In genomic region chr1:72623299-72623708, GRCh38 we compare ENCODE assay signal across 8 cellular contexts.
DNase-seq lines count a peak whose midpoint lies in the region; ATAC-seq, FAIRE-seq and TF ChIP-seq lines count a peak whose summit lies in the region.

No MANE protein-coding gene starts in this region.

- TF ChIP-seq CTCF in Panc1 (IDR thresholded peaks at IDR 0.05) (peak; percentile 60), endothelial cell of umbilical vein (IDR thresholded peaks at IDR 0.05; ENCODE audit: extremely low read depth in 1 of 2, insufficient read depth in 1 of 2, low read depth in 1 of 2, low read length in 2 of 2) (peak; percentile 25 to 56)

- no peak overlapping the region for H3K9ac ChIP-seq in endothelial cell of umbilical vein (replicated peaks; ENCODE audit: extremely low read depth, insufficient read depth, low read length)

- H2AFZ ChIP-seq in endothelial cell of umbilical vein (ENCODE audit: low read depth, low read length) = peak overlapping the region; percentile 87

- no peaks in the 10 kb centered on the region for H3K27me3 ChIP-seq in Panc1 (ENCODE audit: control insufficient read depth, insufficient read depth, low read length)
- H3K27me3 ChIP-seq in endothelial cell of umbilical vein (ENCODE audit: control insufficient read depth in 2 of 2, insufficient read depth in 2 of 2, low read length in 2 of 2) = no peaks in the 10 kb centered on the region

- H3K27ac ChIP-seq in Panc1 (ENCODE audit: low read length) = no peak overlapping the region
- no peak overlapping the region for H3K27ac ChIP-seq in endothelial cell of umbilical vein (ENCODE audit: insufficient read depth, low read depth, low read length)

- no peaks in the 10 kb centered on the region for H3K9me3 Mint-ChIP-seq in activated CD4-positive, alpha-beta memory T cell treated with anti-CD3 and anti-CD28 coated beads for 36 hours

- ATAC-seq in GM21825 (IDR thresholded peaks at IDR 0.05; ENCODE audit: unreplicated experiment) (peak; percentile 88), Panc1 (peak; percentile 48; the same call in 1 of the 2 replicates)

- H4K20me1 ChIP-seq in endothelial cell of umbilical vein (replicated peaks; ENCODE audit: control insufficient read depth, extremely low read depth, insufficient read depth, low read length) = no peaks in the 10 kb centered on the region

- BruUV-seq in Panc1 (replicated peaks; lab: Mats Ljungman, UMichigan) = no TSS peak
- BruUV-seq in endothelial cell of umbilical vein (replicated peaks; lab: Mats Ljungman, UMichigan) = no TSS peak

- CTCF ChIA-PET in Panc1 (lab: Charles Lee) = no interaction called here
- CTCF ChIA-PET in endothelial cell of umbilical vein (lab: Charles Lee) = interaction anchor here (0.7 to 2.6 kb wide), 14 partner anchors 10 to 1052 kb away, joined by 3 to 16 read pairs (median 4); no protein-coding TSS in a partner anchor
- CTCF ChIA-PET in activated CD4-positive, alpha-beta memory T cell treated with anti-CD3 and anti-CD28 coated beads for 36 hours (lab: Charles Lee) = interaction anchor here (0.6 kb wide), 1 partner anchor 19 kb away, joined by 4 read pairs; no protein-coding TSS in a partner anchor

- no peaks in the 10 kb centered on the region for H3K79me2 ChIP-seq in endothelial cell of umbilical vein (ENCODE audit: control insufficient read depth, insufficient read depth, low read length)

- H3K36me3 Mint-ChIP-seq in activated CD4-positive, alpha-beta memory T cell treated with anti-CD3 and anti-CD28 coated beads for 36 hours = no peaks in the 10 kb centered on the region

- H3K4me1 Mint-ChIP-seq in activated CD4-positive, alpha-beta memory T cell treated with anti-CD3 and anti-CD28 coated beads for 36 hours (ENCODE audit: low read depth) = no peaks in the 10 kb centered on the region

- H3K36me3 ChIP-seq in Panc1 (ENCODE audit: control insufficient read depth, insufficient read depth, low read length) (no peaks in the 10 kb centered on the region), endothelial cell of umbilical vein (ENCODE audit: control insufficient read depth in 2 of 2, extremely low read depth in 1 of 2, insufficient read depth in 2 of 2, low read length in 2 of 2) (no peaks in the 10 kb centered on the region)

- no peak overlapping the region for H3K4me2 ChIP-seq in endothelial cell of umbilical vein (ENCODE audit: insufficient read depth, low read length)

- H3K9me3 ChIP-seq in Panc1 (ENCODE audit: control insufficient read depth, insufficient read depth, low read depth, low read length) (no peaks in the 10 kb centered on the region), endothelial cell of umbilical vein (replicated peaks; ENCODE audit: control insufficient read depth, insufficient read depth, low read length) (no peaks in the 10 kb centered on the region)

- intact Hi-C loops in Panc1 (cut with micrococcal nuclease; ENCODE audit: unreplicated experiment) (no loop called here), endothelial cell of umbilical vein (cut with micrococcal nuclease) (loop anchor here (1.0 to 5.0 kb wide), 6 partner anchors 224 to 1374 kb away; no protein-coding TSS in a partner anchor)
- intact Hi-C loops in activated CD4-positive, alpha-beta memory T cell treated with anti-CD3 and anti-CD28 coated beads for 36 hours (cut with micrococcal nuclease) = loop anchor here (5.0 kb wide), 1 partner anchor 1374 kb away; no protein-coding TSS in a partner anchor

- TF ChIP-seq POLR2A in endothelial cell of umbilical vein (IDR thresholded peaks at IDR 0.05; ENCODE audit: low read depth, low read length) = no peak

- no peak overlapping the region; a peak in 1 of 4 replicates for H3K4me3 ChIP-seq in Panc1 (ENCODE audit: low read depth in 2 of 2, low read length in 2 of 2)
- H3K4me3 ChIP-seq in endothelial cell of umbilical vein (replicated peaks in 1 of 3; ENCODE audit: insufficient read depth in 1 of 3, low read depth in 1 of 3, low read length in 3 of 3) = no peak overlapping the region

- H3K4me1 ChIP-seq in Panc1 (ENCODE audit: control insufficient read depth, insufficient read depth, low read length) (no peaks in the 10 kb centered on the region), endothelial cell of umbilical vein (ENCODE audit: control insufficient read depth, extremely low read depth, insufficient read depth, low read length) (peaks cover 10% of the 10 kb centered on the region)

- no peaks in the 10 kb centered on the region for H3K27me3 Mint-ChIP-seq in activated CD4-positive, alpha-beta memory T cell treated with anti-CD3 and anti-CD28 coated beads for 36 hours

- peak; percentile 20 for DNase-seq in GM04503 (ENCODE audit: low read depth)
- peak; percentile 77 for DNase-seq in KBM-7
- peak; percentile 33 for DNase-seq in Panc1 (ENCODE audit: low read depth, low spot score)
- DNase-seq in endothelial cell of umbilical vein (ENCODE audit: low read depth, low spot score) = peak; percentile 70
- peak; percentile 78 for DNase-seq in myocyte (ENCODE audit: low read depth)
- no peak for DNase-seq in stimulated activated CD4-positive, alpha-beta T cell treated with anti-CD3 and anti-CD28 coated beads, Interleukin-4, amount 100 ng/mL, for 1 hour
- DNase-seq in activated CD4-positive, alpha-beta memory T cell treated with anti-CD3 and anti-CD28 coated beads for 36 hours = no peak

- H3K27ac Mint-ChIP-seq in activated CD4-positive, alpha-beta memory T cell treated with anti-CD3 and anti-CD28 coated beads for 36 hours = no peak overlapping the region

- POLR2A ChIA-PET in Panc1 (lab: Charles Lee) (no interaction called here), endothelial cell of umbilical vein (lab: Charles Lee) (no interaction called here)
- POLR2A ChIA-PET in activated CD4-positive, alpha-beta memory T cell treated with anti-CD3 and anti-CD28 coated beads for 36 hours (lab: Charles Lee) = no interaction called here

- dilution Hi-C loops in endothelial cell of umbilical vein (cut with MboI; ENCODE audit: extremely low pct_ligation_motif_present, low sequenced_read_pairs) = no loop called here

- in situ Hi-C loops in KBM-7 (cut with MboI; ENCODE audit: low pct_unique_long_range_greater_than_20kb, low sequenced_read_pairs) = no loop called here
- in situ Hi-C loops in Panc1 (cut with HindIII; ENCODE audit: low pct_unique_long_range_greater_than_20kb, low sequenced_read_pairs) = no loop called here

- peak; percentile 85 for FAIRE-seq in endothelial cell of umbilical vein (lab: Jason Lieb, UNC)

- H3K4me3 Mint-ChIP-seq in activated CD4-positive, alpha-beta memory T cell treated with anti-CD3 and anti-CD28 coated beads for 36 hours = no peak overlapping the region

- no peaks in the 10 kb centered on the region for H3K9me1 ChIP-seq in endothelial cell of umbilical vein (replicated peaks; ENCODE audit: control insufficient read depth, extremely low read depth, insufficient read depth, low read length)

TF ChIP-seq in endothelial cell of umbilical vein, 7 proteins besides CTCF, POLR2A, EP300 and RAD21:
- TF ChIP-seq MYC (IDR thresholded peaks at IDR 0.05; ENCODE audit: low read depth, low read length) = no peak
- TF ChIP-seq POLR2AphosphoS5 (IDR thresholded peaks at IDR 0.05; ENCODE audit: insufficient read depth, low read depth, low read length) = no peak
- no peak for TF ChIP-seq EZH2 (IDR thresholded peaks at IDR 0.05; ENCODE audit: borderline replicate concordance, low read depth, low read length, severe bottlenecking)
- no peak for TF ChIP-seq FOS (IDR thresholded peaks at IDR 0.05; ENCODE audit: borderline replicate concordance, insufficient read depth, low read length)
- TF ChIP-seq JUN (IDR thresholded peaks at IDR 0.05; ENCODE audit: borderline replicate concordance, insufficient read depth, insufficient read length, low read depth) = no peak
- no peak for TF ChIP-seq GATA2 (IDR thresholded peaks at IDR 0.05; ENCODE audit: insufficient read depth, insufficient read length, low read depth, low read length)
- no peak for TF ChIP-seq MAX (IDR thresholded peaks at IDR 0.05; ENCODE audit: insufficient read depth, insufficient read length)

Comparison
In these comparisons a context has a peak if more than half of its experiments do, and no peak if none do; other contexts are left out.
1. DNase-seq: peak in GM04503 (single experiment), KBM-7 (single experiment), Panc1 (single experiment), endothelial cell of umbilical vein (single experiment) and myocyte (single experiment); none in stimulated activated CD4-positive, alpha-beta T cell treated with anti-CD3 and anti-CD28 coated beads, Interleukin-4, amount 100 ng/mL, for 1 hour (single experiment) and activated CD4-positive, alpha-beta memory T cell treated with anti-CD3 and anti-CD28 coated beads for 36 hours (single experiment).